Comparison of ENCODE assay signal across 2 cellular contexts in the genomic region with DNA sequence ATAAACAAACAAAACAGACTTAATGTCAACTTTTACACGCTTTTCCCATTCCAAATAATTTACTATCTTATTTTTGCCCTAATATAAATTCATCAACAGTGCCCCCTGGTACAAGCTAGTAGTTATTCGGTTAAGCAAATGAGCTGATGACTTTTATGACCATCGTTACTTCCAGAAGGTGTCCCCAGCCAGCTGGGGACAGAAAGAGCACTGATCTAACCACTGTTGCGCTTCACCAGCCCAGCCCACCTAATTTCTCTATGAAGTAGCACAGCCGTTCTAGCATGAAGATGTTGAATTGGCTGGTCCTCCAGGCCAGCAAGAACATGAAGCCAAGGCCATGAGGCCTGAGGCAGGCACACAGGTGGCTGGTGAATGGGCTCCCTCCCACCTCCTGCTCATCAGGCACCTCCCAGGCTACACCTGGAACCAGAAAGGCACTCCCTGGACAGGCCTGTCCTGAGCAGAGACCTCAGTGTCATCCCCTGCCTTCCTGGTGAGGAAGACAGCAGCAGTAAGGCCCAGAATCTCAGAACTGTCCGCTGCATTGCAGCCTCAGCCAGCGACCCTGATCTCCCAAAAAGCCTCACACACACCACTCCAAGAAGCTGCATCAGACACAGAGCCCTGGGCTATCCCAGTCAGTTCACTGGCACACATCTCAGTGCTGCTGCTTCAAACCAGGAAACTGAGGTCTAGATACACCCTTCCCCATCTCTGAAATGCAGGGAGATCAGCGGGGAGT.
TF ChIP-seq lines count a peak whose summit lies in the region.

No MANE protein-coding gene starts in this region.

TF ChIP-seq in SK-N-SH, 30 proteins besides CTCF, POLR2A, EP300 and RAD21 (continued from another document):
- TF ChIP-seq, protein P1, sequence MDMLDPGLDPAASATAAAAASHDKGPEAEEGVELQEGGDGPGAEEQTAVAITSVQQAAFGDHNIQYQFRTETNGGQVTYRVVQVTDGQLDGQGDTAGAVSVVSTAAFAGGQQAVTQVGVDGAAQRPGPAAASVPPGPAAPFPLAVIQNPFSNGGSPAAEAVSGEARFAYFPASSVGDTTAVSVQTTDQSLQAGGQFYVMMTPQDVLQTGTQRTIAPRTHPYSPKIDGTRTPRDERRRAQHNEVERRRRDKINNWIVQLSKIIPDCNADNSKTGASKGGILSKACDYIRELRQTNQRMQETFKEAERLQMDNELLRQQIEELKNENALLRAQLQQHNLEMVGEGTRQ (IDR thresholded peaks at IDR 0.05; ENCODE audit: borderline replicate concordance, low read depth, low read length): no peak
- TF ChIP-seq, protein P2, sequence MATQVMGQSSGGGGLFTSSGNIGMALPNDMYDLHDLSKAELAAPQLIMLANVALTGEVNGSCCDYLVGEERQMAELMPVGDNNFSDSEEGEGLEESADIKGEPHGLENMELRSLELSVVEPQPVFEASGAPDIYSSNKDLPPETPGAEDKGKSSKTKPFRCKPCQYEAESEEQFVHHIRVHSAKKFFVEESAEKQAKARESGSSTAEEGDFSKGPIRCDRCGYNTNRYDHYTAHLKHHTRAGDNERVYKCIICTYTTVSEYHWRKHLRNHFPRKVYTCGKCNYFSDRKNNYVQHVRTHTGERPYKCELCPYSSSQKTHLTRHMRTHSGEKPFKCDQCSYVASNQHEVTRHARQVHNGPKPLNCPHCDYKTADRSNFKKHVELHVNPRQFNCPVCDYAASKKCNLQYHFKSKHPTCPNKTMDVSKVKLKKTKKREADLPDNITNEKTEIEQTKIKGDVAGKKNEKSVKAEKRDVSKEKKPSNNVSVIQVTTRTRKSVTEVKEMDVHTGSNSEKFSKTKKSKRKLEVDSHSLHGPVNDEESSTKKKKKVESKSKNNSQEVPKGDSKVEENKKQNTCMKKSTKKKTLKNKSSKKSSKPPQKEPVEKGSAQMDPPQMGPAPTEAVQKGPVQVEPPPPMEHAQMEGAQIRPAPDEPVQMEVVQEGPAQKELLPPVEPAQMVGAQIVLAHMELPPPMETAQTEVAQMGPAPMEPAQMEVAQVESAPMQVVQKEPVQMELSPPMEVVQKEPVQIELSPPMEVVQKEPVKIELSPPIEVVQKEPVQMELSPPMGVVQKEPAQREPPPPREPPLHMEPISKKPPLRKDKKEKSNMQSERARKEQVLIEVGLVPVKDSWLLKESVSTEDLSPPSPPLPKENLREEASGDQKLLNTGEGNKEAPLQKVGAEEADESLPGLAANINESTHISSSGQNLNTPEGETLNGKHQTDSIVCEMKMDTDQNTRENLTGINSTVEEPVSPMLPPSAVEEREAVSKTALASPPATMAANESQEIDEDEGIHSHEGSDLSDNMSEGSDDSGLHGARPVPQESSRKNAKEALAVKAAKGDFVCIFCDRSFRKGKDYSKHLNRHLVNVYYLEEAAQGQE (IDR thresholded peaks at IDR 0.05; ENCODE audit: low read depth, low read length): no peak
- TF ChIP-seq, protein P3, sequence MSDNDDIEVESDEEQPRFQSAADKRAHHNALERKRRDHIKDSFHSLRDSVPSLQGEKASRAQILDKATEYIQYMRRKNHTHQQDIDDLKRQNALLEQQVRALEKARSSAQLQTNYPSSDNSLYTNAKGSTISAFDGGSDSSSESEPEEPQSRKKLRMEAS (IDR thresholded peaks at IDR 0.05; ENCODE audit: low read depth): no peak
- TF ChIP-seq, protein P4, sequence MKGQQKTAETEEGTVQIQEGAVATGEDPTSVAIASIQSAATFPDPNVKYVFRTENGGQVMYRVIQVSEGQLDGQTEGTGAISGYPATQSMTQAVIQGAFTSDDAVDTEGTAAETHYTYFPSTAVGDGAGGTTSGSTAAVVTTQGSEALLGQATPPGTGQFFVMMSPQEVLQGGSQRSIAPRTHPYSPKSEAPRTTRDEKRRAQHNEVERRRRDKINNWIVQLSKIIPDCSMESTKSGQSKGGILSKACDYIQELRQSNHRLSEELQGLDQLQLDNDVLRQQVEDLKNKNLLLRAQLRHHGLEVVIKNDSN (IDR thresholded peaks at IDR 0.05; ENCODE audit: borderline replicate concordance, low read depth): no peak
- TF ChIP-seq SIN3A (IDR thresholded peaks at IDR 0.05; ENCODE audit: borderline replicate concordance, low read depth, low read length) (no peak), TEAD4 (IDR thresholded peaks at IDR 0.05; ENCODE audit: borderline replicate concordance, insufficient read depth) (no peak), SMC3 (IDR thresholded peaks at IDR 0.05; ENCODE audit: low read depth, low read length) (no peak)

TF ChIP-seq in SK-N-SH treated with all-trans-retinoic acid at 6 μM for 48 hours, 23 proteins besides CTCF, POLR2A, EP300 and RAD21 (continued from another document):
- TF ChIP-seq, protein P5, sequence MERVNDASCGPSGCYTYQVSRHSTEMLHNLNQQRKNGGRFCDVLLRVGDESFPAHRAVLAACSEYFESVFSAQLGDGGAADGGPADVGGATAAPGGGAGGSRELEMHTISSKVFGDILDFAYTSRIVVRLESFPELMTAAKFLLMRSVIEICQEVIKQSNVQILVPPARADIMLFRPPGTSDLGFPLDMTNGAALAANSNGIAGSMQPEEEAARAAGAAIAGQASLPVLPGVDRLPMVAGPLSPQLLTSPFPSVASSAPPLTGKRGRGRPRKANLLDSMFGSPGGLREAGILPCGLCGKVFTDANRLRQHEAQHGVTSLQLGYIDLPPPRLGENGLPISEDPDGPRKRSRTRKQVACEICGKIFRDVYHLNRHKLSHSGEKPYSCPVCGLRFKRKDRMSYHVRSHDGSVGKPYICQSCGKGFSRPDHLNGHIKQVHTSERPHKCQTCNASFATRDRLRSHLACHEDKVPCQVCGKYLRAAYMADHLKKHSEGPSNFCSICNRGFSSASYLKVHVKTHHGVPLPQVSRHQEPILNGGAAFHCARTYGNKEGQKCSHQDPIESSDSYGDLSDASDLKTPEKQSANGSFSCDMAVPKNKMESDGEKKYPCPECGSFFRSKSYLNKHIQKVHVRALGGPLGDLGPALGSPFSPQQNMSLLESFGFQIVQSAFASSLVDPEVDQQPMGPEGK (CRISPR knock-in tag; IDR thresholded peaks at IDR 0.05; ENCODE audit: borderline replicate concordance): no peak
- no peak for TF ChIP-seq OSR1 (CRISPR knock-in tag; IDR thresholded peaks at IDR 0.05)
- no peak for TF ChIP-seq TCF4 (CRISPR knock-in tag; IDR thresholded peaks at IDR 0.05; ENCODE audit: borderline replicate concordance)
- no peak for TF ChIP-seq ARNTL (CRISPR knock-in tag; IDR thresholded peaks at IDR 0.05; ENCODE audit: borderline replicate concordance, low read depth)
- TF ChIP-seq CSDC2 (CRISPR knock-in tag; IDR thresholded peaks at IDR 0.05): no peak
- no peak for TF ChIP-seq TOX (CRISPR knock-in tag; IDR thresholded peaks at IDR 0.05; ENCODE audit: borderline replicate concordance)
- no peak for TF ChIP-seq ZNF8 (CRISPR knock-in tag; IDR thresholded peaks at IDR 0.05)
- TF ChIP-seq ISL1 (CRISPR knock-in tag; IDR thresholded peaks at IDR 0.05): no peak
- TF ChIP-seq, protein P6, sequence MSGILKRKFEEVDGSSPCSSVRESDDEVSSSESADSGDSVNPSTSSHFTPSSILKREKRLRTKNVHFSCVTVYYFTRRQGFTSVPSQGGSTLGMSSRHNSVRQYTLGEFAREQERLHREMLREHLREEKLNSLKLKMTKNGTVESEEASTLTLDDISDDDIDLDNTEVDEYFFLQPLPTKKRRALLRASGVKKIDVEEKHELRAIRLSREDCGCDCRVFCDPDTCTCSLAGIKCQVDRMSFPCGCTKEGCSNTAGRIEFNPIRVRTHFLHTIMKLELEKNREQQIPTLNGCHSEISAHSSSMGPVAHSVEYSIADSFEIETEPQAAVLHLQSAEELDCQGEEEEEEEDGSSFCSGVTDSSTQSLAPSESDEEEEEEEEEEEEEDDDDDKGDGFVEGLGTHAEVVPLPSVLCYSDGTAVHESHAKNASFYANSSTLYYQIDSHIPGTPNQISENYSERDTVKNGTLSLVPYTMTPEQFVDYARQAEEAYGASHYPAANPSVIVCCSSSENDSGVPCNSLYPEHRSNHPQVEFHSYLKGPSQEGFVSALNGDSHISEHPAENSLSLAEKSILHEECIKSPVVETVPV (CRISPR knock-in tag; IDR thresholded peaks at IDR 0.05): no peak
- no peak for TF ChIP-seq RARB (CRISPR knock-in tag; IDR thresholded peaks at IDR 0.05)
- TF ChIP-seq, protein P7, sequence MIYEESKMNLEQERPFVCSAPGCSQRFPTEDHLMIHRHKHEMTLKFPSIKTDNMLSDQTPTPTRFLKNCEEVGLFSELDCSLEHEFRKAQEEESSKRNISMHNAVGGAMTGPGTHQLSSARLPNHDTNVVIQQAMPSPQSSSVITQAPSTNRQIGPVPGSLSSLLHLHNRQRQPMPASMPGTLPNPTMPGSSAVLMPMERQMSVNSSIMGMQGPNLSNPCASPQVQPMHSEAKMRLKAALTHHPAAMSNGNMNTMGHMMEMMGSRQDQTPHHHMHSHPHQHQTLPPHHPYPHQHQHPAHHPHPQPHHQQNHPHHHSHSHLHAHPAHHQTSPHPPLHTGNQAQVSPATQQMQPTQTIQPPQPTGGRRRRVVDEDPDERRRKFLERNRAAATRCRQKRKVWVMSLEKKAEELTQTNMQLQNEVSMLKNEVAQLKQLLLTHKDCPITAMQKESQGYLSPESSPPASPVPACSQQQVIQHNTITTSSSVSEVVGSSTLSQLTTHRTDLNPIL (CRISPR knock-in tag; IDR thresholded peaks at IDR 0.05; ENCODE audit: low read depth): no peak
- no peak for TF ChIP-seq ZNF70 (CRISPR knock-in tag; IDR thresholded peaks at IDR 0.05)
- TF ChIP-seq ZC3H10 (CRISPR knock-in tag; IDR thresholded peaks at IDR 0.05): no peak
- TF ChIP-seq BACH2 (CRISPR knock-in tag; IDR thresholded peaks at IDR 0.05; ENCODE audit: borderline replicate concordance): no peak
- TF ChIP-seq SNAI2 (CRISPR knock-in tag; IDR thresholded peaks at IDR 0.05): no peak
